In the genomic region with DNA sequence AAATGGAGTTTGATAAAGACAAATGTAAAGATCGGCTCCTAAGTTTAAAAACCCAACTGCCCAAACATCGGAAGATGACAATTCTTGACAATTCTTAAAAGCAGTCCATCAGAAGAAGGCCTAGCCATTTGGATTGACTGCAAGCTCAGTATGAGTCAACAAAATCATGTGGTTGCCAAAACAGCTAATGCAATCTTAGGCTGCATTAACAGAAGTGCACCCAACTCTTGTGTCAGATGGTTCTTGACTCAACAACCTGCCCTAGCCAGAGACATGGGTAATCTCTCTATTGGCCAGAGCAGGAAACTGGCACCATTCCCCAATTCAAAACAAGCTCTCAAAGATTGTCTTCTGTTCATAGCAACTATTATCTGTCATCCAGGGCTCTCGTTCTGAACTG, we compare ENCODE assay signal across 2 cellular contexts.
TF ChIP-seq lines count a peak whose summit lies in the region.

No MANE protein-coding gene starts in this region.

TF ChIP-seq in liver, 16 proteins besides CTCF, POLR2A, EP300 and RAD21:
- no peak for TF ChIP-seq FOXA1 (IDR thresholded peaks at IDR 0.05)
- peak; percentile 40 for TF ChIP-seq YY1 (IDR thresholded peaks at IDR 0.05)
- no peak for TF ChIP-seq EGR1 (IDR thresholded peaks at IDR 0.05; ENCODE audit: low read depth in 2 of 2)
- TF ChIP-seq HNF4G (IDR thresholded peaks at IDR 0.05), result no peak
- no peak for TF ChIP-seq SP1 (IDR thresholded peaks at IDR 0.05)
- TF ChIP-seq, protein P1, sequence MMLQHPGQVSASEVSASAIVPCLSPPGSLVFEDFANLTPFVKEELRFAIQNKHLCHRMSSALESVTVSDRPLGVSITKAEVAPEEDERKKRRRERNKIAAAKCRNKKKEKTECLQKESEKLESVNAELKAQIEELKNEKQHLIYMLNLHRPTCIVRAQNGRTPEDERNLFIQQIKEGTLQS (IDR thresholded peaks at IDR 0.05), result no peak
- TF ChIP-seq TAF1 (conservative IDR thresholded peaks at IDR 0.05), result no peak
- TF ChIP-seq, protein P2, sequence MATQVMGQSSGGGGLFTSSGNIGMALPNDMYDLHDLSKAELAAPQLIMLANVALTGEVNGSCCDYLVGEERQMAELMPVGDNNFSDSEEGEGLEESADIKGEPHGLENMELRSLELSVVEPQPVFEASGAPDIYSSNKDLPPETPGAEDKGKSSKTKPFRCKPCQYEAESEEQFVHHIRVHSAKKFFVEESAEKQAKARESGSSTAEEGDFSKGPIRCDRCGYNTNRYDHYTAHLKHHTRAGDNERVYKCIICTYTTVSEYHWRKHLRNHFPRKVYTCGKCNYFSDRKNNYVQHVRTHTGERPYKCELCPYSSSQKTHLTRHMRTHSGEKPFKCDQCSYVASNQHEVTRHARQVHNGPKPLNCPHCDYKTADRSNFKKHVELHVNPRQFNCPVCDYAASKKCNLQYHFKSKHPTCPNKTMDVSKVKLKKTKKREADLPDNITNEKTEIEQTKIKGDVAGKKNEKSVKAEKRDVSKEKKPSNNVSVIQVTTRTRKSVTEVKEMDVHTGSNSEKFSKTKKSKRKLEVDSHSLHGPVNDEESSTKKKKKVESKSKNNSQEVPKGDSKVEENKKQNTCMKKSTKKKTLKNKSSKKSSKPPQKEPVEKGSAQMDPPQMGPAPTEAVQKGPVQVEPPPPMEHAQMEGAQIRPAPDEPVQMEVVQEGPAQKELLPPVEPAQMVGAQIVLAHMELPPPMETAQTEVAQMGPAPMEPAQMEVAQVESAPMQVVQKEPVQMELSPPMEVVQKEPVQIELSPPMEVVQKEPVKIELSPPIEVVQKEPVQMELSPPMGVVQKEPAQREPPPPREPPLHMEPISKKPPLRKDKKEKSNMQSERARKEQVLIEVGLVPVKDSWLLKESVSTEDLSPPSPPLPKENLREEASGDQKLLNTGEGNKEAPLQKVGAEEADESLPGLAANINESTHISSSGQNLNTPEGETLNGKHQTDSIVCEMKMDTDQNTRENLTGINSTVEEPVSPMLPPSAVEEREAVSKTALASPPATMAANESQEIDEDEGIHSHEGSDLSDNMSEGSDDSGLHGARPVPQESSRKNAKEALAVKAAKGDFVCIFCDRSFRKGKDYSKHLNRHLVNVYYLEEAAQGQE (IDR thresholded peaks at IDR 0.05), result no peak
- TF ChIP-seq ZBTB33 (IDR thresholded peaks at IDR 0.05), result no peak
- no peak for TF ChIP-seq NR2F2 (IDR thresholded peaks at IDR 0.05)
- TF ChIP-seq JUND (IDR thresholded peaks at IDR 0.05), result peak; percentile 14 to 57
- TF ChIP-seq MAX (IDR thresholded peaks at IDR 0.05), result no peak
- peak in 1 of 2 donors; percentile 41 for TF ChIP-seq HNF4A (conservative IDR thresholded peaks at IDR 0.05)
- peak in 1 of 2 donors; percentile 42 for TF ChIP-seq RXRA (IDR thresholded peaks at IDR 0.05)
- no peak for TF ChIP-seq GABPA (IDR thresholded peaks at IDR 0.05 in 1 of 2, conservative IDR thresholded peaks at IDR 0.05 in 1 of 2)
- no peak for TF ChIP-seq FOXA2 (IDR thresholded peaks at IDR 0.05)

TF ChIP-seq in HepG2, 621 proteins besides CTCF, POLR2A, EP300 and RAD21:
- TF ChIP-seq NONO (IDR thresholded peaks at IDR 0.05), result no peak
- TF ChIP-seq NONO (CRISPR knock-in tag; conservative IDR thresholded peaks at IDR 0.05), result no peak
- TF ChIP-seq IKZF1 (IDR thresholded peaks at IDR 0.05), result no peak
- no peak for TF ChIP-seq PAXIP1 (CRISPR knock-in tag; conservative IDR thresholded peaks at IDR 0.05)
- TF ChIP-seq ZNF484 (CRISPR knock-in tag; IDR thresholded peaks at IDR 0.05; ENCODE audit: borderline replicate concordance, low read depth), result no peak
